Comparison of ENCODE assay signal across 23 cellular contexts in genomic region chr12:28933864-28934527, GRCh38.
A peak's percentile ranks its signal among the peaks of the same experiment; 100 is the strongest.
DNase-seq lines count a peak whose midpoint lies in the region; ATAC-seq and TF ChIP-seq lines count a peak whose summit lies in the region.
"Had no signal": no experiment of that assay in that cellular context is flagged by ENCODE, and none has a peak within 500 bp of the region (broad histone marks: within the 10 kb centered on the region; RNA-seq: fewer than 3 reads in every experiment).

No MANE protein-coding gene starts in this region.

- H3K9ac ChIP-seq in PC-3 (ENCODE audit: low read length): no peak overlapping the region
- H3K9ac ChIP-seq: BLaER1 treated with 17β-estradiol and CSF1 and Interleukin-3, amounts not matched to agents 10 nM and 100 nM; SK-N-SH had no signal

- H3K9me2 ChIP-seq in PC-3 (replicated peaks; ENCODE audit: low read length): no peaks in the 10 kb centered on the region; the same call in 1 of the 2 replicates
- H3K9me2 ChIP-seq: SK-N-SH had no signal

- BruUV-seq in PC-3 (replicated peaks; lab: Mats Ljungman, UMichigan): no TSS peak

- no peaks in the 10 kb centered on the region for H3K27me3 Mint-ChIP-seq in activated CD8-positive, alpha-beta memory T cell treated with anti-CD3 and anti-CD28 coated beads, Interleukin-2, amount 10 ng/mL, durations not matched to agents 7 days and 5 days
- H3K27me3 Mint-ChIP-seq in CD4-positive, alpha-beta memory T cell: no peaks in the 10 kb centered on the region
- H3K27me3 Mint-ChIP-seq: stimulated activated memory B cell treated with anti-CD40 and anti-IgM and Interleukin-4, amounts not matched to agents 10 μg/mL and 1 μg/mL and 100 μg/mL, for 72 hours had no signal

- no peaks in the 10 kb centered on the region for H3K79me2 ChIP-seq in PC-3 (ENCODE audit: low read length)

- no peak overlapping the region for H3K4me2 ChIP-seq in PC-3 (ENCODE audit: low read length)
- H3K4me2 ChIP-seq: BLaER1 treated with 17β-estradiol and CSF1 and Interleukin-3, amounts not matched to agents 10 nM and 100 nM; SK-N-SH had no signal

- no peak overlapping the region for H3K27ac Mint-ChIP-seq in activated CD8-positive, alpha-beta memory T cell treated with anti-CD3 and anti-CD28 coated beads, Interleukin-2, amount 10 ng/mL, durations not matched to agents 7 days and 5 days
- H3K27ac Mint-ChIP-seq in CD4-positive, alpha-beta memory T cell: no peak overlapping the region
- H3K27ac Mint-ChIP-seq: activated naive CD4-positive, alpha-beta T cell treated with anti-CD3 and anti-CD28 coated beads for 36 hours; activated T-helper 1 cell treated with anti-CD3 and anti-CD28 coated beads, Interleukin-12 subunit alpha, Interleukin-12 subunit beta, Interleukin-2, Interleukin-4 antibody, amounts not matched to agents 30 ng/mL and 10 ng/mL and 1 ng/mL, durations not matched to agents 14 hours and 24 hours and 36 hours; brain; nephron; stimulated activated memory B cell treated with anti-CD40 and anti-IgM and Interleukin-4, amounts not matched to agents 10 μg/mL and 1 μg/mL and 100 μg/mL, for 72 hours; T-helper 1 cell treated with Interleukin-12 subunit alpha and Interleukin-12 subunit beta and Interleukin-4 antibody, amounts not matched to agents 30 μg/mL and 1 μg/mL, for 36 hours had no signal

- no peaks in the 10 kb centered on the region for H3K36me3 ChIP-seq in PC-3 (ENCODE audit: low read depth, low read length)
- no peaks in the 10 kb centered on the region for H3K36me3 ChIP-seq in CD4-positive, alpha-beta memory T cell (ENCODE audit: insufficient read depth, low read length)
- H3K36me3 ChIP-seq: BLaER1 treated with 17β-estradiol and CSF1 and Interleukin-3, amounts not matched to agents 10 nM and 100 nM; heart left ventricle had no signal

- no peaks in the 10 kb centered on the region for H3K9me3 ChIP-seq in PC-3 (ENCODE audit: low read length)
- no peaks in the 10 kb centered on the region for H3K9me3 ChIP-seq in CD4-positive, alpha-beta memory T cell (ENCODE audit: control insufficient read depth in 1 of 2, low read length in 2 of 2)
- H3K9me3 ChIP-seq: BLaER1 treated with 17β-estradiol and CSF1 and Interleukin-3, amounts not matched to agents 10 nM and 100 nM; heart left ventricle; SK-N-SH had no signal

- H3K27ac ChIP-seq in PC-3 (ENCODE audit: low read length): no peak overlapping the region
- H3K27ac ChIP-seq in CD4-positive, alpha-beta memory T cell (ENCODE audit: low read depth, low read length): no peak overlapping the region
- H3K27ac ChIP-seq: BLaER1 treated with 17β-estradiol and CSF1 and Interleukin-3, amounts not matched to agents 10 nM and 100 nM; heart left ventricle had no signal

- H3K9me3 Mint-ChIP-seq in activated CD8-positive, alpha-beta memory T cell treated with anti-CD3 and anti-CD28 coated beads, Interleukin-2, amount 10 ng/mL, durations not matched to agents 7 days and 5 days (ENCODE audit: low read depth): no peaks in the 10 kb centered on the region
- peaks cover 0 to 2% (median 0%) of the 10 kb centered on the region in 8 donors for H3K9me3 Mint-ChIP-seq in CD4-positive, alpha-beta memory T cell
- H3K9me3 Mint-ChIP-seq: activated naive CD4-positive, alpha-beta T cell treated with anti-CD3 and anti-CD28 coated beads for 36 hours; activated T-helper 1 cell treated with anti-CD3 and anti-CD28 coated beads, Interleukin-12 subunit alpha, Interleukin-12 subunit beta, Interleukin-2, Interleukin-4 antibody, amounts not matched to agents 30 ng/mL and 10 ng/mL and 1 ng/mL, durations not matched to agents 14 hours and 24 hours and 36 hours; nephron; T-helper 1 cell treated with Interleukin-12 subunit alpha and Interleukin-12 subunit beta and Interleukin-4 antibody, amounts not matched to agents 30 μg/mL and 1 μg/mL, for 36 hours had no signal

- no peak overlapping the region for H3K4me3 ChIP-seq in PC-3 (ENCODE audit: low read length)
- no peak overlapping the region for H3K4me3 ChIP-seq in CD4-positive, alpha-beta memory T cell (ENCODE audit: low read length in 2 of 2)
- H3K4me3 ChIP-seq: BLaER1 treated with 17β-estradiol and CSF1 and Interleukin-3, amounts not matched to agents 10 nM and 100 nM; heart left ventricle; lung had no signal

- TF ChIP-seq CTCF in PC-3 (conservative IDR thresholded peaks at IDR 0.05; ENCODE audit: low read depth, low read length): no peak

- CTCF ChIA-PET in PC-3 (lab: Charles Lee): no interaction called here
- CTCF ChIA-PET in activated CD8-positive, alpha-beta memory T cell treated with anti-CD3 and anti-CD28 coated beads, Interleukin-2, amount 10 ng/mL, durations not matched to agents 7 days and 5 days (lab: Charles Lee): no interaction called here
- CTCF ChIA-PET in CD4-positive, alpha-beta memory T cell (lab: Charles Lee; ENCODE audit: partially characterized antibody): no interaction called here

- no peak overlapping the region for H3K4me3 Mint-ChIP-seq in activated CD8-positive, alpha-beta memory T cell treated with anti-CD3 and anti-CD28 coated beads, Interleukin-2, amount 10 ng/mL, durations not matched to agents 7 days and 5 days
- H3K4me3 Mint-ChIP-seq in CD4-positive, alpha-beta memory T cell: no peak overlapping the region
- H3K4me3 Mint-ChIP-seq: activated naive CD4-positive, alpha-beta T cell treated with anti-CD3 and anti-CD28 coated beads for 36 hours; activated T-helper 1 cell treated with anti-CD3 and anti-CD28 coated beads, Interleukin-12 subunit alpha, Interleukin-12 subunit beta, Interleukin-2, Interleukin-4 antibody, amounts not matched to agents 30 ng/mL and 10 ng/mL and 1 ng/mL, durations not matched to agents 14 hours and 24 hours and 36 hours; brain; nephron; stimulated activated memory B cell treated with anti-CD40 and anti-IgM and Interleukin-4, amounts not matched to agents 10 μg/mL and 1 μg/mL and 100 μg/mL, for 72 hours; T-helper 1 cell treated with Interleukin-12 subunit alpha and Interleukin-12 subunit beta and Interleukin-4 antibody, amounts not matched to agents 30 μg/mL and 1 μg/mL, for 36 hours had no signal

- no peak overlapping the region for H2AFZ ChIP-seq in PC-3 (ENCODE audit: low read length)

- peaks cover 12% of the 10 kb centered on the region for H3K4me1 ChIP-seq in PC-3 (ENCODE audit: insufficient read depth, low read length)
- H3K4me1 ChIP-seq in CD4-positive, alpha-beta memory T cell (ENCODE audit: insufficient read depth, low read length): no peaks in the 10 kb centered on the region
- H3K4me1 ChIP-seq: BLaER1 treated with 17β-estradiol and CSF1 and Interleukin-3, amounts not matched to agents 10 nM and 100 nM had no signal

- no peaks in the 10 kb centered on the region for H3F3A ChIP-seq in PC-3 (ENCODE audit: low read length, unreplicated experiment)

- POLR2A ChIA-PET in PC-3 (lab: Charles Lee; ENCODE audit: unreplicated experiment): no interaction called here
- POLR2A ChIA-PET in CD4-positive, alpha-beta memory T cell (lab: Charles Lee; ENCODE audit: partially characterized antibody): no interaction called here

- no peaks in the 10 kb centered on the region for H4K20me1 ChIP-seq in PC-3 (ENCODE audit: low read length)
- H4K20me1 ChIP-seq: BLaER1 treated with 17β-estradiol and CSF1 and Interleukin-3, amounts not matched to agents 10 nM and 100 nM had no signal

- no peaks in the 10 kb centered on the region for H3K36me3 Mint-ChIP-seq in activated CD8-positive, alpha-beta memory T cell treated with anti-CD3 and anti-CD28 coated beads, Interleukin-2, amount 10 ng/mL, durations not matched to agents 7 days and 5 days
- no peaks in the 10 kb centered on the region for H3K36me3 Mint-ChIP-seq in CD4-positive, alpha-beta memory T cell
- H3K36me3 Mint-ChIP-seq: brain; stimulated activated memory B cell treated with anti-CD40 and anti-IgM and Interleukin-4, amounts not matched to agents 10 μg/mL and 1 μg/mL and 100 μg/mL, for 72 hours had no signal

- H3K4me1 Mint-ChIP-seq in activated CD8-positive, alpha-beta memory T cell treated with anti-CD3 and anti-CD28 coated beads, Interleukin-2, amount 10 ng/mL, durations not matched to agents 7 days and 5 days: no peaks in the 10 kb centered on the region
- no peaks in the 10 kb centered on the region for H3K4me1 Mint-ChIP-seq in CD4-positive, alpha-beta memory T cell
- H3K4me1 Mint-ChIP-seq: brain; stimulated activated memory B cell treated with anti-CD40 and anti-IgM and Interleukin-4, amounts not matched to agents 10 μg/mL and 1 μg/mL and 100 μg/mL, for 72 hours had no signal

- intact Hi-C loops in PC-3 (cut with micrococcal nuclease): no loop called here
- intact Hi-C loops in CD4-positive, alpha-beta memory T cell (cut with micrococcal nuclease): no loop called here

- no peaks in the 10 kb centered on the region for H3K27me3 ChIP-seq in PC-3 (ENCODE audit: low read length)
- H3K27me3 ChIP-seq in CD4-positive, alpha-beta memory T cell (ENCODE audit: insufficient read depth, low read length): no peaks in the 10 kb centered on the region
- H3K27me3 ChIP-seq: BLaER1 treated with 17β-estradiol and CSF1 and Interleukin-3, amounts not matched to agents 10 nM and 100 nM; heart left ventricle had no signal

- DNase-seq in M059J (ENCODE audit: low read depth): peak; percentile 50
- DNase-seq in PC-3: no peak
- DNase-seq in fibroblast of gingiva (ENCODE audit: low read depth): peak; percentile 51
- DNase-seq in pulmonary artery endothelial cell (ENCODE audit: low read depth, low spot score): peak; percentile 60
- no peak for DNase-seq in T-helper 2 cell
- no peak for DNase-seq in activated CD8-positive, alpha-beta memory T cell treated with anti-CD3 and anti-CD28 coated beads, Interleukin-2, amount 10 ng/mL, durations not matched to agents 7 days and 5 days
- DNase-seq in CD4-positive, alpha-beta memory T cell: no peak
- DNase-seq: activated naive CD4-positive, alpha-beta T cell treated with anti-CD3 and anti-CD28 coated beads for 36 hours; DMS153; heart left ventricle; Karpas-422; NCI-H146; NCI-H524; SK-N-SH; substantia nigra; trophoblast cell had no signal

- ATAC-seq in PC-3: peak; percentile 42
- ATAC-seq in activated CD8-positive, alpha-beta memory T cell treated with anti-CD3 and anti-CD28 coated beads, Interleukin-2, amount 10 ng/mL, durations not matched to agents 7 days and 5 days: no peak
- ATAC-seq: heart left ventricle; stimulated activated memory B cell treated with anti-CD40 and anti-IgM and Interleukin-4, amounts not matched to agents 10 μg/mL and 1 μg/mL and 100 μg/mL, for 72 hours had no signal

Comparison
In these comparisons a context has a peak if more than half of its experiments do, and no peak if none do; other contexts are left out.
1. DNase-seq: peak in M059J (single experiment), fibroblast of gingiva (single experiment) and pulmonary artery endothelial cell (single experiment); none in PC-3 (single experiment), T-helper 2 cell (0 of 5), activated CD8-positive, alpha-beta memory T cell treated with anti-CD3 and anti-CD28 coated beads, Interleukin-2, amount 10 ng/mL, durations not matched to agents 7 days and 5 days (single experiment) and CD4-positive, alpha-beta memory T cell (0 of 5).